18 cellular contexts compared by ENCODE assay signal in genomic region chr11:115706735-115707134, GRCh38.
DNase-seq lines count a peak whose midpoint lies in the region; ATAC-seq, FAIRE-seq and TF ChIP-seq lines count a peak whose summit lies in the region.
"Had no signal": no experiment of that assay in that cellular context is flagged by ENCODE, and none has a peak within 500 bp of the region (broad histone marks: within the 10 kb centered on the region; RNA-seq: fewer than 3 reads in every experiment).

No MANE protein-coding gene starts in this region.

- no peaks in the 10 kb centered on the region for H3K36me3 ChIP-seq in MG63
- no peaks in the 10 kb centered on the region for H3K36me3 ChIP-seq in GM12878 (ENCODE audit: control insufficient read depth in 2 of 2, insufficient read depth in 2 of 2, low read length in 1 of 2)
- H3K36me3 ChIP-seq in neural progenitor cell, result no peaks in the 10 kb centered on the region

- no peak overlapping the region for H3K9ac ChIP-seq in GM12878 (ENCODE audit: control insufficient read depth, insufficient read depth, low read length)
- H3K9ac ChIP-seq in neural progenitor cell, result no peak overlapping the region

- in situ Hi-C loops in GM12878 (cut with MboI), result no loop called here

- H3K4me1 ChIP-seq in GM12878 (ENCODE audit: control insufficient read depth, insufficient read depth, low read length) (peaks cover 4% of the 10 kb centered on the region; the same call in 1 of the 2 replicates), neural progenitor cell (peaks cover 2% of the 10 kb centered on the region)

- no TSS peak for BruUV-seq in GM12878 (replicated peaks; lab: Mats Ljungman, UMichigan)

- H4K20me1 ChIP-seq in GM12878 (ENCODE audit: control insufficient read depth, insufficient read depth) (no peaks in the 10 kb centered on the region), neural progenitor cell (ENCODE audit: low read depth) (no peaks in the 10 kb centered on the region)

- no peak for TF ChIP-seq RAD21 in GM12878 (IDR thresholded peaks at IDR 0.05; ENCODE audit: insufficient read depth, low read depth, low read length)

- H3K9me3 ChIP-seq in MG63 (no peaks in the 10 kb centered on the region), GM12878 (replicated peaks; ENCODE audit: control insufficient read depth, insufficient read depth, low read length) (no peaks in the 10 kb centered on the region; the same call in 2 of the 3 replicates), neural progenitor cell (ENCODE audit: low read depth) (no peaks in the 10 kb centered on the region)

- CTCF ChIA-PET in GM12878 (lab: Yijun Ruan, JAX), result interaction anchor here (1.0 kb wide), 1 partner anchor 372 kb away, joined by 3 read pairs; no protein-coding TSS in a partner anchor

- H3K4me3 ChIP-seq in MG63 (no peak overlapping the region), GM12878 (no peak overlapping the region), neural progenitor cell (no peak overlapping the region)
- H3K4me3 ChIP-seq: K562 had no signal

- TF ChIP-seq POLR2A in GM12878 (IDR thresholded peaks at IDR 0.05; ENCODE audit: low read depth, low read length), result no peak

- H3K27me3 Mint-ChIP-seq in neural progenitor cell (ENCODE audit: insufficient read depth, low read depth), result peaks cover 13% of the 10 kb centered on the region

- POLR2A ChIA-PET in GM12878 (lab: Charles Lee), result interaction anchor here (0.6 kb wide), 1 partner anchor 442 kb away, joined by 5 read pairs; no protein-coding TSS in a partner anchor

- DNase-seq in AG08395 (ENCODE audit: low spot score) (peak; percentile 22), MG63 (peak; percentile 65), GM12878 (ENCODE audit: low read depth, low spot score) (no peak), neural progenitor cell (ENCODE audit: low spot score) (no peak), retina (no peak), epidermal melanocyte (ENCODE audit: insufficient read length, low spot score) (no peak), NAMALWA (ENCODE audit: low spot score) (no peak)
- DNase-seq: CD8-positive, alpha-beta T cell; GF-D8; HFFc6; NCI-H1930; NCI-H2171; NCI-H446 treated with DMSO at 0.1 percent for 48 hours; NCI-H82; SIG-M5 had no signal

- no peaks in the 10 kb centered on the region for H3K36me3 Mint-ChIP-seq in neural progenitor cell
- H3K36me3 Mint-ChIP-seq: CD8-positive, alpha-beta T cell had no signal

- SMC1A ChIA-PET in GM12878 (lab: Charles Lee; ENCODE audit: uncharacterized antibody, unreplicated experiment), result interaction anchor here (0.7 kb wide), 1 partner anchor 12 kb away, joined by 3 read pairs; no protein-coding TSS in a partner anchor

- H3K27ac Mint-ChIP-seq in neural progenitor cell, result peak overlapping the region; percentile 51
- H3K27ac Mint-ChIP-seq: CD8-positive, alpha-beta T cell; HFFc6 had no signal

- TF ChIP-seq EP300 in GM12878 (IDR thresholded peaks at IDR 0.05; ENCODE audit: borderline replicate concordance in 1 of 2, control insufficient read depth in 1 of 2, low read depth in 2 of 2, low read length in 2 of 2), result no peak

- H3K27ac ChIP-seq in GM12878 (ENCODE audit: control insufficient read depth, insufficient read depth) (no peak overlapping the region), neural progenitor cell (no peak overlapping the region)

- RAD21 ChIA-PET in GM12878 (lab: Charles Lee; ENCODE audit: unreplicated experiment), result no interaction called here

- no peak overlapping the region for H2AFZ ChIP-seq in GM12878 (ENCODE audit: control insufficient read depth, low read depth, low read length)
- H2AFZ ChIP-seq in neural progenitor cell (replicated peaks), result no peak overlapping the region

- peak; percentile 66 for FAIRE-seq in GM12878 (lab: Jason Lieb, UNC)
- FAIRE-seq: K562, RCC 7860 had no signal

- no peak for ATAC-seq in GM12878
- ATAC-seq in HG03439 (IDR thresholded peaks at IDR 0.05; ENCODE audit: unreplicated experiment), result no peak
- ATAC-seq: CD8-positive, alpha-beta T cell; K562 had no signal

- H3K4me3 Mint-ChIP-seq in neural progenitor cell, result no peak overlapping the region
- H3K4me3 Mint-ChIP-seq: CD8-positive, alpha-beta T cell; HFFc6 had no signal

- H3K4me2 ChIP-seq in GM12878 (ENCODE audit: control insufficient read depth, insufficient read depth), result no peak overlapping the region
- H3K4me2 ChIP-seq in neural progenitor cell, result no peak overlapping the region

- no peaks in the 10 kb centered on the region for H3K27me3 ChIP-seq in MG63
- no peaks in the 10 kb centered on the region for H3K27me3 ChIP-seq in GM12878 (replicated peaks in 1 of 2; ENCODE audit: control insufficient read depth in 2 of 2, insufficient read depth in 2 of 2, low read length in 1 of 2)
- H3K27me3 ChIP-seq in neural progenitor cell, result no peaks in the 10 kb centered on the region

- intact Hi-C loops in GM12878 (cut with micrococcal nuclease; ENCODE audit: unreplicated experiment), result no loop called here

- H3K4me1 Mint-ChIP-seq in neural progenitor cell, result peaks cover 38% of the 10 kb centered on the region

- TF ChIP-seq CTCF in GM12878 (IDR thresholded peaks at IDR 0.05 in 2 of 3, conservative IDR thresholded peaks at IDR 0.05 in 1 of 3; ENCODE audit: control insufficient read depth in 2 of 3, extremely low read depth in 1 of 3, insufficient read depth in 1 of 3, low read depth in 3 of 3, low read length in 3 of 3) (no peak), neural progenitor cell (IDR thresholded peaks at IDR 0.05) (no peak)

- H3K79me2 ChIP-seq in GM12878 (ENCODE audit: control insufficient read depth, insufficient read depth, low read length) (no peaks in the 10 kb centered on the region), neural progenitor cell (ENCODE audit: low read depth) (no peaks in the 10 kb centered on the region)

- H3F3A ChIP-seq in neural progenitor cell (ENCODE audit: low read depth), result no peaks in the 10 kb centered on the region

- H3K9me3 Mint-ChIP-seq in neural progenitor cell, result peaks cover 17% of the 10 kb centered on the region
- H3K9me3 Mint-ChIP-seq: CD8-positive, alpha-beta T cell had no signal

TF ChIP-seq in GM12878, 131 proteins besides CTCF, POLR2A, EP300 and RAD21:
- TF ChIP-seq ETV6 (conservative IDR thresholded peaks at IDR 0.05 in 1 of 2, IDR thresholded peaks at IDR 0.05 in 1 of 2; ENCODE audit: borderline replicate concordance in 1 of 2, low read depth in 1 of 2), result no peak

Comparison
In these comparisons a context has a peak if more than half of its experiments do, and no peak if none do; other contexts are left out.
1. DNase-seq: peak in AG08395 (single experiment) and MG63 (single experiment); none in GM12878 (single experiment), neural progenitor cell (single experiment), retina (single experiment), epidermal melanocyte (single experiment) and NAMALWA (single experiment).